In genomic region chr10:48779077-48779476, GRCh38 we compare ENCODE assay signal across 2 cellular contexts.
TF ChIP-seq lines count a peak whose summit lies in the region.

No MANE protein-coding gene starts in this region.

TF ChIP-seq in SK-N-SH, 30 proteins besides CTCF, POLR2A, EP300 and RAD21 (continued from another document):
- TF ChIP-seq NFIC (IDR thresholded peaks at IDR 0.05; ENCODE audit: borderline replicate concordance): no peak
- no peak for TF ChIP-seq EZH2phosphoT487 (IDR thresholded peaks at IDR 0.05; ENCODE audit: borderline replicate concordance, low read depth)
- TF ChIP-seq NRF1 (IDR thresholded peaks at IDR 0.05; ENCODE audit: low read depth, low read length): no peak

TF ChIP-seq in SK-N-SH treated with all-trans-retinoic acid at 6 μM for 48 hours, 23 proteins besides CTCF, POLR2A, EP300 and RAD21 (continued from another document):
- TF ChIP-seq RARB (CRISPR knock-in tag; IDR thresholded peaks at IDR 0.05): no peak
